21 cellular contexts compared by ENCODE assay signal in genomic region chr15:93719941-93720351, GRCh38.
DNase-seq lines count a peak whose midpoint lies in the region; ATAC-seq, FAIRE-seq and TF ChIP-seq lines count a peak whose summit lies in the region.
"Had no signal": no experiment of that assay in that cellular context is flagged by ENCODE, and none has a peak within 500 bp of the region (broad histone marks: within the 10 kb centered on the region; RNA-seq: fewer than 3 reads in every experiment).

No MANE protein-coding gene starts in this region.

- no peak overlapping the region for H2BK5ac ChIP-seq in neuronal stem cell (ENCODE audit: low read length)

- H4K20me1 ChIP-seq in GM23248 (ENCODE audit: insufficient read depth) (no peaks in the 10 kb centered on the region), smooth muscle cell (ENCODE audit: low read depth) (no peaks in the 10 kb centered on the region)
- H4K20me1 ChIP-seq: BLaER1 treated with 17β-estradiol and CSF1 and Interleukin-3, amounts not matched to agents 10 nM and 100 nM had no signal

- DNase-seq in GM23248 = peak; percentile 61
- no peak for DNase-seq in RWPE2 (ENCODE audit: low spot score)
- DNase-seq in bronchial epithelial cell (ENCODE audit: low read depth) = peak; percentile 73
- no peak for DNase-seq in smooth muscle cell (lab: John Stamatoyannopoulos, UW; ENCODE audit: unreplicated experiment)
- DNase-seq in neuronal stem cell (ENCODE audit: low spot score) = no peak
- DNase-seq in NCI-H1092 (lab: John Stamatoyannopoulos, UW) = no peak
- DNase-seq: CD8-positive, alpha-beta memory T cell; DND-41; H9; MV-4-11; NCI-H1417 treated with DMSO at 0.1 percent for 48 hours; NCI-H1930; NCI-H2171; NCI-H446 had no signal

- H3K9me2 ChIP-seq in GM23248 (ENCODE audit: insufficient read depth) = no peaks in the 10 kb centered on the region

- H3K79me2 ChIP-seq in GM23248 (ENCODE audit: insufficient read depth) (no peaks in the 10 kb centered on the region), smooth muscle cell (ENCODE audit: low read depth) (no peaks in the 10 kb centered on the region)

- H2AFZ ChIP-seq in GM23248 (no peak overlapping the region), smooth muscle cell (ENCODE audit: low read depth) (no peak overlapping the region), neuronal stem cell (ENCODE audit: low read length) (no peak overlapping the region)

- WGBS in GM23248 (ENCODE audit: low coverage in 1 of 2, low lambda C conversion rate in 2 of 2, missing lambda C conversion rate in 2 of 2), 2 experiments = 22 to 26% methylated on average over 2 of the region's 2 CpGs
- WGBS in smooth muscle cell (ENCODE audit: low lambda C conversion rate) = 76% methylated on average over 2 of the region's 2 CpGs
- no CpG with 5 or more reads among the region's 2 CpGs for WGBS in neuronal stem cell (ENCODE audit: extremely low coverage in 2 of 2, insufficient read length in 2 of 2, insufficient replicate concordance in 1 of 2), 2 donors

- H3F3A ChIP-seq in GM23248 (ENCODE audit: insufficient read depth) (no peaks in the 10 kb centered on the region), smooth muscle cell (ENCODE audit: low read depth) (no peaks in the 10 kb centered on the region)

- no peak overlapping the region for H3K18ac ChIP-seq in neuronal stem cell (ENCODE audit: low read length)

- H3K27ac ChIP-seq in GM23248 (peak overlapping the region; percentile 33; the same call in 1 of the 2 replicates), RWPE2 (ENCODE audit: poor library complexity, severe bottlenecking) (peak overlapping the region; percentile 71), smooth muscle cell (ENCODE audit: low read depth) (peak overlapping the region; percentile 26), neuronal stem cell (replicated peaks; ENCODE audit: low read length) (no peak overlapping the region)
- H3K27ac ChIP-seq: BLaER1 treated with 17β-estradiol and CSF1 and Interleukin-3, amounts not matched to agents 10 nM and 100 nM; HL-60; SK-N-MC had no signal

- no peak overlapping the region for H3K23ac ChIP-seq in neuronal stem cell (ENCODE audit: low read depth, low read length, poor library complexity)

- H3K4me2 ChIP-seq in GM23248 (ENCODE audit: unreplicated experiment) (no peak overlapping the region), smooth muscle cell (no peak overlapping the region), neuronal stem cell (ENCODE audit: insufficient read depth, low read length, poor library complexity, severe bottlenecking) (no peak overlapping the region)
- H3K4me2 ChIP-seq: BLaER1 treated with 17β-estradiol and CSF1 and Interleukin-3, amounts not matched to agents 10 nM and 100 nM had no signal

- no peaks in the 10 kb centered on the region for H3K36me3 ChIP-seq in GM23248 (ENCODE audit: low read depth)
- H3K36me3 ChIP-seq in RWPE2 (ENCODE audit: low read depth) = no peaks in the 10 kb centered on the region
- H3K36me3 ChIP-seq in bronchial epithelial cell (ENCODE audit: control insufficient read depth, insufficient read depth, low read length) = no peaks in the 10 kb centered on the region
- no peaks in the 10 kb centered on the region for H3K36me3 ChIP-seq in smooth muscle cell (ENCODE audit: low read depth)
- H3K36me3 ChIP-seq in neuronal stem cell (replicated peaks in 1 of 2; ENCODE audit: control insufficient read depth in 2 of 2, insufficient read depth in 2 of 2, low read length in 2 of 2) = peaks cover 0 to 11% of the 10 kb centered on the region in 2 donors
- H3K36me3 ChIP-seq: BLaER1 treated with 17β-estradiol and CSF1 and Interleukin-3, amounts not matched to agents 10 nM and 100 nM had no signal

- no peaks in the 10 kb centered on the region for H3K79me1 ChIP-seq in neuronal stem cell (ENCODE audit: low read depth, low read length)

- no peak overlapping the region for H2AK5ac ChIP-seq in neuronal stem cell (ENCODE audit: low read depth, low read length)

- FAIRE-seq in bronchial epithelial cell (lab: Jason Lieb, UNC) = no peak
- FAIRE-seq: GM19239 had no signal

- no peak overlapping the region for H4K8ac ChIP-seq in neuronal stem cell (ENCODE audit: low read depth, low read length)

- no peak for TF ChIP-seq POLR2A in GM18505 (IDR thresholded peaks at IDR 0.05; ENCODE audit: borderline replicate concordance, extremely low read depth, insufficient read depth, insufficient read length)

- H2BK15ac ChIP-seq in neuronal stem cell (ENCODE audit: low read length) = no peak overlapping the region

- H3K4me3 ChIP-seq in GM23248 (no peak overlapping the region), RWPE2 (ENCODE audit: severe bottlenecking) (no peak overlapping the region), bronchial epithelial cell (ENCODE audit: low read depth, low read length) (no peak overlapping the region), smooth muscle cell (no peak overlapping the region), neuronal stem cell (ENCODE audit: low read length in 2 of 2) (no peak overlapping the region)
- H3K4me3 ChIP-seq: BLaER1 treated with 17β-estradiol and CSF1 and Interleukin-3, amounts not matched to agents 10 nM and 100 nM; SK-N-MC had no signal

- no peak overlapping the region for H3K4ac ChIP-seq in neuronal stem cell (ENCODE audit: low read length)

- no peak overlapping the region for H3K9ac ChIP-seq in GM23248
- no peak overlapping the region for H3K9ac ChIP-seq in smooth muscle cell (ENCODE audit: low read depth)
- H3K9ac ChIP-seq in neuronal stem cell (ENCODE audit: low read depth, low read length, poor library complexity) = no peak overlapping the region
- H3K9ac ChIP-seq: BLaER1 treated with 17β-estradiol and CSF1 and Interleukin-3, amounts not matched to agents 10 nM and 100 nM had no signal

- in situ Hi-C loops in GM23248 (cut with MboI) = no loop called here

- H3K9me3 ChIP-seq in GM23248 (ENCODE audit: low read depth) (no peaks in the 10 kb centered on the region), RWPE2 (ENCODE audit: severe bottlenecking) (no peaks in the 10 kb centered on the region), smooth muscle cell (replicated peaks; ENCODE audit: low read depth) (no peaks in the 10 kb centered on the region), neuronal stem cell (replicated peaks in 1 of 2; ENCODE audit: control insufficient read depth in 2 of 2, insufficient read depth in 1 of 2, low read depth in 1 of 2, low read length in 2 of 2) (no peaks in the 10 kb centered on the region)
- H3K9me3 ChIP-seq: BLaER1 treated with 17β-estradiol and CSF1 and Interleukin-3, amounts not matched to agents 10 nM and 100 nM had no signal

- H3K14ac ChIP-seq in neuronal stem cell (ENCODE audit: low read length) = no peak overlapping the region

- H3K27me3 ChIP-seq in GM23248 (replicated peaks; ENCODE audit: insufficient read depth) (no peaks in the 10 kb centered on the region), RWPE2 (ENCODE audit: insufficient read depth, poor library complexity, severe bottlenecking) (no peaks in the 10 kb centered on the region), bronchial epithelial cell (ENCODE audit: control insufficient read depth, insufficient read depth, low read length) (no peaks in the 10 kb centered on the region), smooth muscle cell (ENCODE audit: low read depth) (no peaks in the 10 kb centered on the region), neuronal stem cell (ENCODE audit: control insufficient read depth in 3 of 3, insufficient read depth in 3 of 3, low read depth in 1 of 3, low read length in 3 of 3) (no peaks in the 10 kb centered on the region)
- H3K27me3 ChIP-seq: BLaER1 treated with 17β-estradiol and CSF1 and Interleukin-3, amounts not matched to agents 10 nM and 100 nM had no signal

- H4K91ac ChIP-seq in neuronal stem cell (ENCODE audit: low read depth, low read length, poor library complexity) = no peak overlapping the region

- H2BK120ac ChIP-seq in neuronal stem cell (ENCODE audit: low read depth, low read length) = no peak overlapping the region

- ATAC-seq in RWPE2 (ENCODE audit: low read depth) (peak; percentile 87), HG03108 (IDR thresholded peaks at IDR 0.05; ENCODE audit: unreplicated experiment) (no peak), GM18505 (IDR thresholded peaks at IDR 0.05; ENCODE audit: unreplicated experiment) (no peak)
- ATAC-seq: Right ventricle myocardium inferior had no signal

- TF ChIP-seq CTCF in RWPE2 (IDR thresholded peaks at IDR 0.05; ENCODE audit: poor library complexity, severe bottlenecking) (no peak), bronchial epithelial cell (IDR thresholded peaks at IDR 0.05; ENCODE audit: insufficient read depth, low read length, severe bottlenecking) (no peak), smooth muscle cell (IDR thresholded peaks at IDR 0.05; ENCODE audit: borderline replicate concordance, insufficient read depth, poor library complexity, severe bottlenecking) (no peak)

- H3K4me1 ChIP-seq in GM23248 (ENCODE audit: insufficient read depth) = peaks cover 9% of the 10 kb centered on the region; the same call in 1 of the 2 replicates
- peaks cover 11% of the 10 kb centered on the region for H3K4me1 ChIP-seq in RWPE2 (ENCODE audit: insufficient read depth, poor library complexity, severe bottlenecking)
- no peaks in the 10 kb centered on the region for H3K4me1 ChIP-seq in smooth muscle cell (ENCODE audit: low read depth)
- peaks cover 0 to 6% of the 10 kb centered on the region in 2 donors for H3K4me1 ChIP-seq in neuronal stem cell (ENCODE audit: control insufficient read depth in 2 of 2, insufficient read depth in 1 of 2, low read depth in 1 of 2, low read length in 2 of 2)
- H3K4me1 ChIP-seq: BLaER1 treated with 17β-estradiol and CSF1 and Interleukin-3, amounts not matched to agents 10 nM and 100 nM had no signal

- H2BK12ac ChIP-seq in neuronal stem cell (ENCODE audit: low read length) = no peak overlapping the region

Comparison
In these comparisons a context has a peak if more than half of its experiments do, and no peak if none do; other contexts are left out.
1. DNase-seq: peak in GM23248 (single experiment) and bronchial epithelial cell (single experiment); none in RWPE2 (single experiment), smooth muscle cell (single experiment), neuronal stem cell (single experiment) and NCI-H1092 (single experiment).